In the genomic region with DNA sequence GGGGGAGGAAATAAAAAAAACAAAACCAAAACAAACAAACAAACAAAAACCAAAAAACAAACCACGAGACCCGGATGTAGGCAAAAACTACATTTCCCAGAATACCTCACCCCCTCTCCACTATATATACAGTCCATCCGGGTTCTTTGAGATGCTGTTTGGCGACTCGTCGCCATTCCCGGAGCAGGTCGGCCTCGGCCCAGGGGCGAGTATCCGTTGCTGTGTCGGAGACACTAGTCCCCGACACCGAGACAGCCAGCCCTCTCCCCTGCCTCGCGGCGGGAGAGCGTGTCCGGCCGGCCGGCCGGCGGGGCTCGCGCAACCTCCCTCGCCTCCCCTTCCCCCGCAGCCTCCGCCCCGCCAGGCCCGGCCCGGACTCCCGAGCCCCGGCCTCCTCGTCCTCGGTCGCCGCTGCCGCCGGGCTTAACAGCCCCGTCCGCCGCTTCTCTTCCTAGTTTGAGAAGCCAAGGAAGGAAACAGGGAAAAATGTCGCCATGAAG, we compare ENCODE assay signal across 8 cellular contexts. TPM values are rescaled to one million over a fixed set of nuclear protein-coding genes. Genes with fewer than 3 reads are reported as not detected.
DNase-seq lines count a peak whose midpoint lies in the region; ATAC-seq and TF ChIP-seq lines count a peak whose summit lies in the region.

Gene RNF10 (plus strand): TSS at position 154 of the 500 bp plus-strand sequence. CDS start 456 bp downstream, outside the sequence.

- H3K27ac ChIP-seq in HEK293 (ENCODE audit: extremely low read depth, low read depth, low read length): peak within 1 kb of the TSS; percentile 81
- peak within 1 kb of the TSS; percentile 95 for H3K27ac ChIP-seq in suprapubic skin

- H3K27me3 ChIP-seq in suprapubic skin: no peaks in the 10 kb centered on the region

- ATAC-seq in SK-N-SH treated with all-trans-retinoic acid at 6 μM for 48 hours: peak; percentile 74
- ATAC-seq in activated naive CD4-positive, alpha-beta T cell treated with anti-CD3 and anti-CD28 coated beads, Interleukin-2, amount 50 U/mL, for 72 hours: peak; percentile 67 to 83

- in situ Hi-C loops in G401 (cut with HindIII; ENCODE audit: low sequenced_read_pairs): no loop called here

- TF ChIP-seq CTCF in HEK293 (tag by site-specific recombination; IDR thresholded peaks at IDR 0.05): no peak
- TF ChIP-seq CTCF in suprapubic skin (IDR thresholded peaks at IDR 0.05): no peak

- peaks cover 27 to 37% of the 10 kb centered on the region in 2 donors for H3K36me3 Mint-ChIP-seq in activated naive CD4-positive, alpha-beta T cell treated with anti-CD3 and anti-CD28 coated beads, Interleukin-2, amount 50 U/mL, for 72 hours

- H3K9me3 ChIP-seq in HEK293 (ENCODE audit: control insufficient read depth, insufficient read depth, low read depth, low read length): no peaks in the 10 kb centered on the region
- no peaks in the 10 kb centered on the region for H3K9me3 ChIP-seq in suprapubic skin

- CTCF ChIA-PET in HEK293 (lab: Yijun Ruan, JAX): interaction anchor here (0.7 to 1.6 kb wide), 2 partner anchors 12 to 66 kb away, joined by 3 read pairs; no protein-coding TSS in a partner anchor

- no peaks in the 10 kb centered on the region for H3K9me3 Mint-ChIP-seq in activated naive CD4-positive, alpha-beta T cell treated with anti-CD3 and anti-CD28 coated beads, Interleukin-2, amount 50 U/mL, for 72 hours

- H3K27ac Mint-ChIP-seq in activated naive CD4-positive, alpha-beta T cell treated with anti-CD3 and anti-CD28 coated beads, Interleukin-2, amount 50 U/mL, for 72 hours: peak within 1 kb of the TSS; percentile 98 to 100

- H3K4me3 ChIP-seq in HEK293 (ENCODE audit: low read depth, low read length) (peak within 1 kb of the TSS; percentile 86), suprapubic skin (peak within 1 kb of the TSS; percentile 88)

- TF ChIP-seq EP300 in suprapubic skin (IDR thresholded peaks at IDR 0.05): no peak

- H3K36me3 ChIP-seq in HEK293 (ENCODE audit: control insufficient read depth in 2 of 2, insufficient read depth in 1 of 2, low read length in 2 of 2): peaks cover 15 to 34% of the 10 kb centered on the region in 2 experiments; a peak in 2 of 3 replicates
- H3K36me3 ChIP-seq in suprapubic skin: no peaks in the 10 kb centered on the region

- TF ChIP-seq POLR2A in suprapubic skin (IDR thresholded peaks at IDR 0.05): peak; percentile 71 to 96

- POLR2A ChIA-PET in HEK293 (lab: Yijun Ruan, JAX): interaction anchor here (1.0 to 2.0 kb wide), 5 partner anchors 16 to 75 kb away, joined by 3 to 14 read pairs (median 4); partner anchors contain the start of genes DYNLL1 and POP5

- WGBS in suprapubic skin: 0% methylated on average over 14 of the region's 43 CpGs

- H3K4me1 ChIP-seq in HEK293 (ENCODE audit: control insufficient read depth, insufficient read depth, low read length) (peaks cover 18% of the 10 kb centered on the region), suprapubic skin (peaks cover 56% of the 10 kb centered on the region)

- peak; percentile 88 for DNase-seq in G401 (ENCODE audit: low spot score)
- DNase-seq in NCI-H1048 (lab: John Stamatoyannopoulos, UW): peak; percentile 65
- DNase-seq in activated naive CD4-positive, alpha-beta T cell treated with anti-CD3 and anti-CD28 coated beads, Interleukin-2, amount 50 U/mL, for 72 hours (ENCODE audit: low spot score in 2 of 2): peak; percentile 77 to 82
- no peak for DNase-seq in glomerular endothelial cell (ENCODE audit: extremely low read depth, low read depth, low spot score)
- peak; percentile 48 for DNase-seq in non-pigmented ciliary epithelial cell (ENCODE audit: low read depth)
- peak; percentile 84 for DNase-seq in suprapubic skin (ENCODE audit: low spot score in 2 of 2)

TF ChIP-seq in HEK293, 187 proteins besides CTCF, POLR2A, EP300 and RAD21 (continues in another document):
- TF ChIP-seq ZNF324 (tag by site-specific recombination; IDR thresholded peaks at IDR 0.05): no peak
- TF ChIP-seq ZNF121 (tag by site-specific recombination; IDR thresholded peaks at IDR 0.05): no peak
- no peak for TF ChIP-seq KLF16 (tag by site-specific recombination; IDR thresholded peaks at IDR 0.05)
- TF ChIP-seq ZFP37 (tag by site-specific recombination; IDR thresholded peaks at IDR 0.05): no peak
- TF ChIP-seq ZSCAN30 (tag by site-specific recombination; IDR thresholded peaks at IDR 0.05): peak; percentile 79
- no peak for TF ChIP-seq ZNF248 (tag by site-specific recombination; IDR thresholded peaks at IDR 0.05)
- TF ChIP-seq GLI4 (tag by site-specific recombination; IDR thresholded peaks at IDR 0.05): no peak
- TF ChIP-seq ZNF184 (tag by site-specific recombination; IDR thresholded peaks at IDR 0.05): 0 out of 2 replicates have a peak, but pooled peaks have one; percentile 18
- TF ChIP-seq, protein P1, sequence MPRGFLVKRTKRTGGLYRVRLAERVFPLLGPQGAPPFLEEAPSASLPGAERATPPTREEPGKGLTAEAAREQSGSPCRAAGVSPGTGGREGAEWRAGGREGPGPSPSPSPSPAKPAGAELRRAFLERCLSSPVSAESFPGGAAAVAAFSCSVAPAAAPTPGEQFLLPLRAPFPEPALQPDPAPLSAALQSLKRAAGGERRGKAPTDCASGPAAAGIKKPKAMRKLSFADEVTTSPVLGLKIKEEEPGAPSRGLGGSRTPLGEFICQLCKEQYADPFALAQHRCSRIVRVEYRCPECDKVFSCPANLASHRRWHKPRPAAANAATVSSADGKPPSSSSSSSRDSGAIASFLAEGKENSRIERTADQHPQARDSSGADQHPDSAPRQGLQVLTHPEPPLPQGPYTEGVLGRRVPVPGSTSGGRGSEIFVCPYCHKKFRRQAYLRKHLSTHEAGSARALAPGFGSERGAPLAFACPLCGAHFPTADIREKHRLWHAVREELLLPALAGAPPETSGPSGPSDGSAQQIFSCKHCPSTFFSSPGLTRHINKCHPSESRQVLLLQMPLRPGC (tag by site-specific recombination; IDR thresholded peaks at IDR 0.05): 0 out of 2 replicates have a peak, but pooled peaks have one; percentile 20

TF ChIP-seq in SK-N-SH treated with all-trans-retinoic acid at 6 μM for 48 hours, 23 proteins besides CTCF, POLR2A, EP300 and RAD21:
- TF ChIP-seq CSDC2 (CRISPR knock-in tag; IDR thresholded peaks at IDR 0.05): no peak
- TF ChIP-seq ARNTL (CRISPR knock-in tag; IDR thresholded peaks at IDR 0.05; ENCODE audit: borderline replicate concordance, low read depth): no peak
- no peak for TF ChIP-seq PPARA (CRISPR knock-in tag; IDR thresholded peaks at IDR 0.05; ENCODE audit: borderline replicate concordance)
- TF ChIP-seq TOX (CRISPR knock-in tag; IDR thresholded peaks at IDR 0.05; ENCODE audit: borderline replicate concordance): no peak
- TF ChIP-seq, protein P2, sequence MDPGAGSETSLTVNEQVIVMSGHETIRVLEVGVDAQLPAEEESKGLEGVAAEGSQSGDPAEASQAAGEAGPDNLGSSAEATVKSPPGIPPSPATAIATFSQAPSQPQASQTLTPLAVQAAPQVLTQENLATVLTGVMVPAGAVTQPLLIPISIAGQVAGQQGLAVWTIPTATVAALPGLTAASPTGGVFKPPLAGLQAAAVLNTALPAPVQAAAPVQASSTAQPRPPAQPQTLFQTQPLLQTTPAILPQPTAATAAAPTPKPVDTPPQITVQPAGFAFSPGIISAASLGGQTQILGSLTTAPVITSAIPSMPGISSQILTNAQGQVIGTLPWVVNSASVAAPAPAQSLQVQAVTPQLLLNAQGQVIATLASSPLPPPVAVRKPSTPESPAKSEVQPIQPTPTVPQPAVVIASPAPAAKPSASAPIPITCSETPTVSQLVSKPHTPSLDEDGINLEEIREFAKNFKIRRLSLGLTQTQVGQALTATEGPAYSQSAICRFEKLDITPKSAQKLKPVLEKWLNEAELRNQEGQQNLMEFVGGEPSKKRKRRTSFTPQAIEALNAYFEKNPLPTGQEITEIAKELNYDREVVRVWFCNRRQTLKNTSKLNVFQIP (CRISPR knock-in tag; IDR thresholded peaks at IDR 0.05; ENCODE audit: borderline replicate concordance, low read depth): no peak
- TF ChIP-seq ZFP30 (CRISPR knock-in tag; IDR thresholded peaks at IDR 0.05): no peak
- no peak for TF ChIP-seq ESRRG (CRISPR knock-in tag; IDR thresholded peaks at IDR 0.05)
- TF ChIP-seq ZNF8 (CRISPR knock-in tag; IDR thresholded peaks at IDR 0.05): no peak
- no peak for TF ChIP-seq TCF4 (CRISPR knock-in tag; IDR thresholded peaks at IDR 0.05; ENCODE audit: borderline replicate concordance)
- TF ChIP-seq ZC3H10 (CRISPR knock-in tag; IDR thresholded peaks at IDR 0.05): no peak
- TF ChIP-seq SNAI2 (CRISPR knock-in tag; IDR thresholded peaks at IDR 0.05): no peak
- no peak for TF ChIP-seq GLIS3 (CRISPR knock-in tag; IDR thresholded peaks at IDR 0.05)
- TF ChIP-seq, protein P3, sequence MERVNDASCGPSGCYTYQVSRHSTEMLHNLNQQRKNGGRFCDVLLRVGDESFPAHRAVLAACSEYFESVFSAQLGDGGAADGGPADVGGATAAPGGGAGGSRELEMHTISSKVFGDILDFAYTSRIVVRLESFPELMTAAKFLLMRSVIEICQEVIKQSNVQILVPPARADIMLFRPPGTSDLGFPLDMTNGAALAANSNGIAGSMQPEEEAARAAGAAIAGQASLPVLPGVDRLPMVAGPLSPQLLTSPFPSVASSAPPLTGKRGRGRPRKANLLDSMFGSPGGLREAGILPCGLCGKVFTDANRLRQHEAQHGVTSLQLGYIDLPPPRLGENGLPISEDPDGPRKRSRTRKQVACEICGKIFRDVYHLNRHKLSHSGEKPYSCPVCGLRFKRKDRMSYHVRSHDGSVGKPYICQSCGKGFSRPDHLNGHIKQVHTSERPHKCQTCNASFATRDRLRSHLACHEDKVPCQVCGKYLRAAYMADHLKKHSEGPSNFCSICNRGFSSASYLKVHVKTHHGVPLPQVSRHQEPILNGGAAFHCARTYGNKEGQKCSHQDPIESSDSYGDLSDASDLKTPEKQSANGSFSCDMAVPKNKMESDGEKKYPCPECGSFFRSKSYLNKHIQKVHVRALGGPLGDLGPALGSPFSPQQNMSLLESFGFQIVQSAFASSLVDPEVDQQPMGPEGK (CRISPR knock-in tag; IDR thresholded peaks at IDR 0.05; ENCODE audit: borderline replicate concordance): no peak
- no peak for TF ChIP-seq ISL1 (CRISPR knock-in tag; IDR thresholded peaks at IDR 0.05)
- no peak for TF ChIP-seq ZFP3 (CRISPR knock-in tag; IDR thresholded peaks at IDR 0.05)
- no peak for TF ChIP-seq ZNF565 (CRISPR knock-in tag; conservative IDR thresholded peaks at IDR 0.05; ENCODE audit: low read depth)
TF ChIP-seq in SK-N-SH treated with all-trans-retinoic acid at 6 μM for 48 hours: peak in this region for 0.

RNA-seq across cellular contexts. Expression of gene RNF10, which starts in this region (rescaled TPM):
- 83.7 and 115 TPM in 2 replicates for total RNA-seq in G401 (2014; rRNA removed; shearing (Covaris generic))
- total RNA-seq in activated naive CD4-positive, alpha-beta T cell treated with anti-CD3 and anti-CD28 coated beads, Interleukin-2, amount 50 U/mL, for 72 hours: 100 to 1,000 TPM; 182 to 196 TPM
- 97.2 and 111 TPM in 2 replicates for total RNA-seq in glomerular endothelial cell
- total RNA-seq in suprapubic skin: 100 to 1,000 TPM in 3 of 4 donors, 10 to 100 TPM in 1; 98.2 to 206 (median 163) TPM
